In the genomic region with DNA sequence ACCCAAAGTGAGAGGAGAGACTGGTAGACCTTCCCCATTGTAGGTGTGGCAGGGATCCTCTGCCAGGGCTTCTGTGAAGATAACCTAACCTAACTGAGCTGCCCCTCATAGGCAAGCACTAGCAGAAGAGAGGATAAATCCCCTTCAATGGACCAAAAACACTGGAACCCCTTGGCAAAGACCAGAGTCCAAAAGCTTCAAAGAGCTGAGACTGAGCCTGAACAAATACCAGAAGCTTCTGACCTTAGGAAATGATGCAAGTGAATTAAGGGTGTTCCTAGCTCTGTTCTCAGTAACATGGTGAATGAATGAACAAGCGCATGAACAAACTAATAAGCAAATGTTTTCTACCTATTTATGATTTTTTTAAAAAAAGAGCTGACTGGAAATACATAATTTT, we compare ENCODE assay signal across 23 cellular contexts.
"Had no signal": no experiment of that assay in that cellular context is flagged by ENCODE, and none has a peak within 500 bp of the region (broad histone marks: within the 10 kb centered on the region; RNA-seq: fewer than 3 reads in every experiment).

No MANE protein-coding gene starts in this region.

- H3K4me1 ChIP-seq: colonic mucosa had no signal

- H3K9me3 Mint-ChIP-seq: activated CD4-positive, alpha-beta memory T cell treated with anti-CD3 and anti-CD28 coated beads, Interleukin-2, amount 10 ng/mL, durations not matched to agents 7 days and 5 days; activated CD4-positive, alpha-beta T cell treated with anti-CD3 and anti-CD28 coated beads, Interleukin-2, amount 10 ng/mL, durations not matched to agents 7 days and 5 days; activated T-cell treated with anti-CD3 and anti-CD28 coated beads, Interleukin-2, amount 50 U/mL, for 24 hours; activated T-helper 17 cell treated with anti-CD3 and anti-CD28 coated beads, Interleukin-2, amount 50 U/mL, for 72 hours had no signal

- H3K27ac Mint-ChIP-seq: activated CD4-positive, alpha-beta memory T cell treated with anti-CD3 and anti-CD28 coated beads, Interleukin-2, amount 10 ng/mL, durations not matched to agents 7 days and 5 days; activated CD4-positive, alpha-beta T cell treated with anti-CD3 and anti-CD28 coated beads, Interleukin-2, amount 10 ng/mL, durations not matched to agents 7 days and 5 days; activated naive CD8-positive, alpha-beta T cell; activated T-cell treated with anti-CD3 and anti-CD28 coated beads, Interleukin-2, amount 50 U/mL, for 24 hours; activated T-helper 17 cell treated with anti-CD3 and anti-CD28 coated beads, Interleukin-2, amount 50 U/mL, for 72 hours; brain had no signal

- H3K4me3 ChIP-seq: colonic mucosa had no signal

- H3K27me3 ChIP-seq: colonic mucosa had no signal

- DNase-seq: activated CD4-positive, alpha-beta memory T cell treated with anti-CD3 and anti-CD28 coated beads, Interleukin-2, amount 10 ng/mL, durations not matched to agents 7 days and 5 days; activated CD4-positive, alpha-beta T cell treated with anti-CD3 and anti-CD28 coated beads for 1 hour; activated CD4-positive, alpha-beta T cell treated with anti-CD3 and anti-CD28 coated beads for 4 hours; activated CD4-positive, alpha-beta T cell treated with anti-CD3 and anti-CD28 coated beads, Interleukin-2, amount 10 ng/mL, durations not matched to agents 7 days and 5 days; activated CD4-positive, alpha-beta T cell treated with anti-CD3 and anti-CD28 coated beads, Interleukin-2, amount 50 U/mL, for 4 hours; activated CD8-positive, alpha-beta memory T cell treated with anti-CD3 and anti-CD28 coated beads, Interleukin-2, amount 50 U/mL, for 48 hours; activated effector memory CD4-positive, alpha-beta T cell treated with Interleukin-2 at 50 U/mL for 16 hours; activated gamma-delta T cell treated with Interleukin-2 at 50 U/mL for 16 hours; activated naive CD4-positive, alpha-beta T cell treated with anti-CD3 and anti-CD28 coated beads, Interleukin-2, amount 50 U/mL, for 16 hours; activated naive CD4-positive, alpha-beta T cell treated with Interleukin-2 at 50 U/mL for 16 hours; activated T-cell treated with anti-CD3 and anti-CD28 coated beads for 4 hours; activated T-cell treated with anti-CD3 and anti-CD28 coated beads, Interleukin-2, amount 50 U/mL, for 24 hours; anterior cingulate cortex; caudate nucleus; colonic mucosa; effector CD8-positive, alpha-beta T cell; foreskin fibroblast; head of caudate nucleus; T-helper 2 cell had no signal

- H3K27ac ChIP-seq: colonic mucosa had no signal

- ATAC-seq: activated T-helper 17 cell treated with anti-CD3 and anti-CD28 coated beads, Interleukin-2, amount 50 U/mL, for 72 hours; esophagus mucosa had no signal

- H3K36me3 ChIP-seq: colonic mucosa had no signal

- H3K4me3 Mint-ChIP-seq: activated CD4-positive, alpha-beta memory T cell treated with anti-CD3 and anti-CD28 coated beads, Interleukin-2, amount 10 ng/mL, durations not matched to agents 7 days and 5 days; activated CD4-positive, alpha-beta T cell treated with anti-CD3 and anti-CD28 coated beads, Interleukin-2, amount 10 ng/mL, durations not matched to agents 7 days and 5 days; activated naive CD8-positive, alpha-beta T cell; activated T-cell treated with anti-CD3 and anti-CD28 coated beads, Interleukin-2, amount 50 U/mL, for 24 hours; activated T-helper 17 cell treated with anti-CD3 and anti-CD28 coated beads, Interleukin-2, amount 50 U/mL, for 72 hours; brain had no signal

- H3K36me3 Mint-ChIP-seq: activated naive CD8-positive, alpha-beta T cell; brain had no signal

- H3K4me1 Mint-ChIP-seq: activated CD4-positive, alpha-beta memory T cell treated with anti-CD3 and anti-CD28 coated beads, Interleukin-2, amount 10 ng/mL, durations not matched to agents 7 days and 5 days; activated CD4-positive, alpha-beta T cell treated with anti-CD3 and anti-CD28 coated beads, Interleukin-2, amount 10 ng/mL, durations not matched to agents 7 days and 5 days; activated T-helper 17 cell treated with anti-CD3 and anti-CD28 coated beads, Interleukin-2, amount 50 U/mL, for 72 hours had no signal

- H3K9me3 ChIP-seq: colonic mucosa had no signal
